ENCODE assay signal across 9 cellular contexts in the genomic region with DNA sequence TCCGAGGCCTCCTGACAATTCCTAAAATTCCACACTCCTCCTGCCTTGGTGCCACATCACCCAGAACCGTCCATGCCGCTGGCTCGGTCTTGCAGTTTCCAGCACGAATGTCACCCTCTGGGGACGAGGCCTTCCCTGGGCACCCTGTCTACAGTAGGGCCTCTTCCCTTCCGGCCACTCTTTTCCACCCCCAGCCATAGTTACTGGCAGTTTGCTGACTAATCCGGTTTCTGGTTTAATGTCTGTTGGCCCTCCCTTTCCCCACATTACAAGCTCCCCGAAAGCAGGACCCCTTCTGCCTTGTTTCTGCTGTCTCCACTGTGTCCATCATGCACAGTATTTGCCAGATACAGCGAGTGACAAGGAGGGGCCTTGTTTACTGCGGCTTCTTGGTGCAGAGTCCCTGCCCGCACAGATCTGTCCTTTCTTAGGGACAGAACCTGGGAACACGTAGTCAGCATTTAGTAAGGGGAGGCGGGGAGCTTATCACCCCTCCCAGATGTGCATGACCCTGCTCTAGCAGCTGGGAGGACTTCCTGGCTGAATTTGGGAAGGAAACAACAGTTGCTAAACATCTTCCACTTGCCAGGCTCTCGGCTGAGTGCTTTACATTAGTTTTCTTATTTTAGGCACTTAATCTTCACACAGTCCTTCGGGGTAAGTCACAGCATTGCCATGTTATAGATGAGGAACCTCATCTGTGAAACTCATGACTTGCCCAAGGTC. TPM values are rescaled to one million over a fixed set of nuclear protein-coding genes. Genes with fewer than 3 reads are reported as not detected.
DNase-seq lines count a peak whose midpoint lies in the region; ATAC-seq, FAIRE-seq and TF ChIP-seq lines count a peak whose summit lies in the region.
"Had no signal": no experiment of that assay in that cellular context is flagged by ENCODE, and none has a peak within 500 bp of the region (broad histone marks: within the 10 kb centered on the region; RNA-seq: fewer than 3 reads in every experiment).

No MANE protein-coding gene starts in this region.

- TF ChIP-seq CTCF in BE2C (IDR thresholded peaks at IDR 0.05; ENCODE audit: low read depth, low read length): no peak

- H3K27me3 ChIP-seq in skeletal muscle tissue (ENCODE audit: control insufficient read depth in 3 of 3, insufficient read depth in 3 of 3, low read length in 3 of 3) (no peaks in the 10 kb centered on the region), BE2C (no peaks in the 10 kb centered on the region)

- H3K9me3 ChIP-seq in skeletal muscle tissue (ENCODE audit: control insufficient read depth in 3 of 3, low read length in 3 of 3): no peaks in the 10 kb centered on the region
- no peaks in the 10 kb centered on the region for H3K9me3 ChIP-seq in BE2C

- intact Hi-C loops in left cardiac atrium (cut with DNase I): no loop called here

- H3K36me3 ChIP-seq in skeletal muscle tissue (ENCODE audit: control insufficient read depth in 3 of 3, insufficient read depth in 3 of 3, low read length in 3 of 3) (no peaks in the 10 kb centered on the region), BE2C (no peaks in the 10 kb centered on the region)

- H3K4me1 ChIP-seq in skeletal muscle tissue (ENCODE audit: control insufficient read depth in 3 of 3, insufficient read depth in 3 of 3, low read length in 3 of 3): peaks cover 0 to 7% (median 0%) of the 10 kb centered on the region in 3 donors
- H3K4me1 ChIP-seq in BE2C: no peaks in the 10 kb centered on the region

- no peak overlapping the region for H3K9ac ChIP-seq in skeletal muscle tissue (ENCODE audit: low read depth in 1 of 3, low read length in 3 of 3)

- H3K4me3 ChIP-seq in skeletal muscle tissue (ENCODE audit: low read length in 3 of 3) (no peak overlapping the region), BE2C (ENCODE audit: low read depth, low read length) (no peak overlapping the region)

- ATAC-seq in left cardiac atrium (peak; percentile 60 to 76), HG03520 (IDR thresholded peaks at IDR 0.05; ENCODE audit: unreplicated experiment) (no peak)

- H3K27ac ChIP-seq in skeletal muscle tissue (ENCODE audit: low read depth, low read length): peak overlapping the region; percentile 66

- DNase-seq in GM19239 (ENCODE audit: insufficient read length, low spot score) (no peak), SIG-M5 treated with dmso at 0.1 percent for 504 hours (lab: John Stamatoyannopoulos, UW; ENCODE audit: unreplicated experiment) (peak; percentile 92), left cardiac atrium (no peak), middle frontal gyrus (ENCODE audit: extremely low spot score, low spot score) (no peak), NCI-H82 (lab: John Stamatoyannopoulos, UW) (no peak), BE2C (no peak)

- peak; percentile 76 for FAIRE-seq in GM19239 (lab: Jason Lieb, UNC)

RNA-seq across cellular contexts. Expression of a gene that starts 23.6 kb away (rescaled TPM):
- not detected for total RNA-seq in left cardiac atrium
- not detected for total RNA-seq in skeletal muscle tissue
- not detected for polyA plus RNA-seq in BE2C (2012; ENCODE audit: insufficient read depth, insufficient read length, low read depth)
- polyA plus RNA-seq: neural cell had no signal

RNA-seq across cellular contexts. Expression of a gene that starts 40.8 kb away (rescaled TPM):
- 100 to 1,000 TPM; 156 to 166 TPM for total RNA-seq in left cardiac atrium
- total RNA-seq in skeletal muscle tissue: 109 TPM
- 3.5 TPM for polyA plus RNA-seq in BE2C (2012; ENCODE audit: insufficient read depth, insufficient read length, low read depth)
- polyA plus RNA-seq: neural cell had no signal

RNA-seq across cellular contexts. Expression of a gene that starts 49.0 kb away (rescaled TPM):
- total RNA-seq in left cardiac atrium (10 to 100 TPM in 1 of 2 donors, 1 to 10 TPM in 1; 8.5 to 16.1 TPM), skeletal muscle tissue (1.0 TPM)
- 1.4 TPM for polyA plus RNA-seq in BE2C (2012; ENCODE audit: insufficient read depth, insufficient read length, low read depth)
- polyA plus RNA-seq: neural cell had no signal
